18 cellular contexts compared by ENCODE assay signal in the genomic region with DNA sequence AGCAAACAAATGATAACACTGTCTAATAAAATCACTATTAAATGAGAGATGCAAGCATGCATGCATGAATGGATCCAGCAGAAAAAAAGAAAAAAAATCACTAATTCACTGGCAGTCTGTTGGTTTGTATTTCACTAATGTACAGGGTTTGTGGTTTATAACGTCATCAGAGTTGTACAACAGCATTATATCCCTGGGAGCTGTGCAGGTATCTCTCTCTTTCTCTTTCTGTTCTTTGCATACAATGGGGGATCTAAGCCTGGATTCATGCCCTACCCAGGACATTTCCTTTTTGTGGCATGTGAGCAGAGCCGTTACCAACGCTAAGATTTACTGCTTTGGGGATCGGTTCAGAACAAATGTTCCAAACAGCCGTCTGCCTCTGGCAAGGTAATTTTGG.
A peak's percentile ranks its signal among the peaks of the same experiment; 100 is the strongest.
DNase-seq lines count a peak whose midpoint lies in the region; ATAC-seq, FAIRE-seq and TF ChIP-seq lines count a peak whose summit lies in the region.
"Had no signal": no experiment of that assay in that cellular context is flagged by ENCODE, and none has a peak within 500 bp of the region (broad histone marks: within the 10 kb centered on the region; RNA-seq: fewer than 3 reads in every experiment).

No MANE protein-coding gene starts in this region.

- H3K4me3 ChIP-seq in HEK293 (ENCODE audit: low read depth, low read length) (no peak overlapping the region), iPS-20b (ENCODE audit: low read length) (peak overlapping the region; percentile 41; the same call in 1 of the 2 replicates)
- H3K4me3 ChIP-seq: GM23248, hepatocyte, PC-9 had no signal

- H3K4me1 Mint-ChIP-seq in stimulated activated memory B cell treated with anti-CD40 and anti-IgM and Interleukin-4, amounts not matched to agents 10 μg/mL and 1 μg/mL and 100 μg/mL, for 72 hours = peaks cover 6% of the 10 kb centered on the region
- H3K4me1 Mint-ChIP-seq: CD8-positive, alpha-beta memory T cell; T-helper 17 cell had no signal

- H3K27me3 Mint-ChIP-seq in stimulated activated memory B cell treated with anti-CD40 and anti-IgM and Interleukin-4, amounts not matched to agents 10 μg/mL and 1 μg/mL and 100 μg/mL, for 72 hours = no peaks in the 10 kb centered on the region
- H3K27me3 Mint-ChIP-seq: CD8-positive, alpha-beta memory T cell; T-helper 17 cell had no signal

- DNase-seq in NCI-H446 (lab: John Stamatoyannopoulos, UW) (no peak), urothelium cell line (ENCODE audit: low spot score) (no peak)
- DNase-seq: activated CD4-positive, alpha-beta T cell treated with anti-CD3 and anti-CD28 coated beads, Interleukin-2, amount 50 U/mL, for 1 hour; activated gamma-delta T cell treated with Interleukin-2 at 50 U/mL for 16 hours; CD8-positive, alpha-beta memory T cell; central memory CD4-positive, alpha-beta T cell; GM23248; mesenchymal stem cell; PC-9; stimulated activated CD4-positive, alpha-beta T cell treated with anti-CD3 and anti-CD28 coated beads, Interleukin-1b, Interleukin-23, amount 100 ng/mL, for 48 hours; stimulated activated naive CD8-positive, alpha-beta T cell treated with anti-CD3 and anti-CD28 coated beads, Interleukin-15, Interleukin-2, amounts not matched to agents 100 U/mL and 50 U/mL, for 24 hours; T-helper 17 cell had no signal

- POLR2A ChIA-PET in HEK293 (lab: Yijun Ruan, JAX) = no interaction called here

- H3K27me3 ChIP-seq in iPS-20b (ENCODE audit: insufficient read depth, low read length) = no peaks in the 10 kb centered on the region

- no peaks in the 10 kb centered on the region for H3K36me3 Mint-ChIP-seq in stimulated activated memory B cell treated with anti-CD40 and anti-IgM and Interleukin-4, amounts not matched to agents 10 μg/mL and 1 μg/mL and 100 μg/mL, for 72 hours
- H3K36me3 Mint-ChIP-seq: CD8-positive, alpha-beta memory T cell had no signal

- H3K4me3 Mint-ChIP-seq in stimulated activated memory B cell treated with anti-CD40 and anti-IgM and Interleukin-4, amounts not matched to agents 10 μg/mL and 1 μg/mL and 100 μg/mL, for 72 hours = no peak overlapping the region
- H3K4me3 Mint-ChIP-seq: CD8-positive, alpha-beta memory T cell; T-helper 17 cell had no signal

- H3K9me3 Mint-ChIP-seq in stimulated activated memory B cell treated with anti-CD40 and anti-IgM and Interleukin-4, amounts not matched to agents 10 μg/mL and 1 μg/mL and 100 μg/mL, for 72 hours = no peaks in the 10 kb centered on the region

- H3K9me3 ChIP-seq in HEK293 (ENCODE audit: control insufficient read depth, insufficient read depth, low read depth, low read length) = no peaks in the 10 kb centered on the region
- H3K9me3 ChIP-seq in iPS-20b (ENCODE audit: insufficient read depth, low read depth, low read length) = no peaks in the 10 kb centered on the region

- FAIRE-seq in urothelium cell line (lab: Jason Lieb, UNC) = no peak

- H3K4me1 ChIP-seq in HEK293 (ENCODE audit: control insufficient read depth, insufficient read depth, low read length) (peaks cover 15% of the 10 kb centered on the region), iPS-20b (ENCODE audit: insufficient read depth, low read length) (peaks cover 33% of the 10 kb centered on the region)

- CTCF ChIA-PET in HEK293 (lab: Yijun Ruan, JAX) = no interaction called here

- H3K9ac ChIP-seq in iPS-20b (ENCODE audit: low read depth, low read length) = no peak overlapping the region
- H3K9ac ChIP-seq: GM23248 had no signal

- no peak for TF ChIP-seq CTCF in HEK293 (tag by site-specific recombination; IDR thresholded peaks at IDR 0.05)

- H3K27ac Mint-ChIP-seq in stimulated activated memory B cell treated with anti-CD40 and anti-IgM and Interleukin-4, amounts not matched to agents 10 μg/mL and 1 μg/mL and 100 μg/mL, for 72 hours = no peak overlapping the region
- H3K27ac Mint-ChIP-seq: CD8-positive, alpha-beta memory T cell; T-helper 17 cell had no signal

- H3K36me3 ChIP-seq in HEK293 (ENCODE audit: control insufficient read depth in 2 of 2, insufficient read depth in 1 of 2, low read length in 2 of 2) (no peaks in the 10 kb centered on the region), iPS-20b (ENCODE audit: insufficient read depth, low read depth, low read length) (no peaks in the 10 kb centered on the region)

- peak; percentile 71 for ATAC-seq in GM19035 (IDR thresholded peaks at IDR 0.05; ENCODE audit: unreplicated experiment)
- ATAC-seq in HG03558 (IDR thresholded peaks at IDR 0.05; ENCODE audit: extremely low read depth, unreplicated experiment) = peak; percentile 76
- no peak for ATAC-seq in stimulated activated memory B cell treated with anti-CD40 and anti-IgM and Interleukin-4, amounts not matched to agents 10 μg/mL and 1 μg/mL and 100 μg/mL, for 72 hours
- ATAC-seq: stimulated activated naive CD8-positive, alpha-beta T cell treated with anti-CD3 and anti-CD28 coated beads, Interleukin-15, Interleukin-2, amounts not matched to agents 100 U/mL and 50 U/mL, for 24 hours; T-helper 17 cell had no signal

- H3K27ac ChIP-seq in HEK293 (ENCODE audit: extremely low read depth, low read depth, low read length) (no peak overlapping the region), iPS-20b (ENCODE audit: low read length) (no peak overlapping the region)
- H3K27ac ChIP-seq: GM23248, hepatocyte, PC-9 had no signal

TF ChIP-seq in HEK293, 187 proteins besides CTCF, POLR2A, EP300 and RAD21 (continues in another document):
- TF ChIP-seq ZBTB26 (tag by site-specific recombination; optimal IDR thresholded peaks at IDR 0.05) (no peak), MZF1 (tag by site-specific recombination; IDR thresholded peaks at IDR 0.05; ENCODE audit: borderline replicate concordance) (peak; percentile 72; the same call in 1 of the 2 replicates), ZNF48 (tag by site-specific recombination; IDR thresholded peaks at IDR 0.05) (no peak), ZNF155 (tag by site-specific recombination; IDR thresholded peaks at IDR 0.05) (no peak), ZNF23 (tag by site-specific recombination; IDR thresholded peaks at IDR 0.05; ENCODE audit: borderline replicate concordance) (no peak), ZNF302 (tag by site-specific recombination; IDR thresholded peaks at IDR 0.05; ENCODE audit: low read depth) (no peak), ZNF623 (tag by site-specific recombination; IDR thresholded peaks at IDR 0.05) (no peak), ZNF274 (IDR thresholded peaks at IDR 0.05; ENCODE audit: low read length) (no peak), ZNF274 (tag by site-specific recombination; IDR thresholded peaks at IDR 0.05; ENCODE audit: borderline replicate concordance) (no peak), ZNF654 (tag by site-specific recombination; IDR thresholded peaks at IDR 0.05; ENCODE audit: low read depth) (no peak), IKZF3 (tag by site-specific recombination; IDR thresholded peaks at IDR 0.05) (no peak), SP3 (tag by site-specific recombination; IDR thresholded peaks at IDR 0.05) (no peak), PRDM6 (tag by site-specific recombination; IDR thresholded peaks at IDR 0.05) (0 out of 2 replicates have a peak, but pooled peaks have one; percentile 15), ZBTB17 (tag by site-specific recombination; IDR thresholded peaks at IDR 0.05) (no peak), GLIS2 (tag by site-specific recombination; IDR thresholded peaks at IDR 0.05) (no peak), SETDB1 (IDR thresholded peaks at IDR 0.05; ENCODE audit: insufficient read length, low read length) (no peak), KLF16 (tag by site-specific recombination; IDR thresholded peaks at IDR 0.05) (no peak), GFI1B (tag by site-specific recombination; IDR thresholded peaks at IDR 0.05) (no peak), ZXDB (tag by site-specific recombination; IDR thresholded peaks at IDR 0.05) (no peak), ZNF391 (tag by site-specific recombination; IDR thresholded peaks at IDR 0.05; ENCODE audit: borderline replicate concordance, low read depth) (no peak), ZNF362 (tag by site-specific recombination; IDR thresholded peaks at IDR 0.05) (0 out of 2 replicates have a peak, but pooled peaks have one; percentile 24), ZSCAN23 (tag by site-specific recombination; IDR thresholded peaks at IDR 0.05) (no peak)
